Comparison of ENCODE assay signal across 8 cellular contexts in genomic region chr16:67841198-67841815, GRCh38. TPM values are rescaled to one million over a fixed set of nuclear protein-coding genes. Genes with fewer than 3 reads are reported as not detected.
A peak's percentile ranks its signal among the peaks of the same experiment; 100 is the strongest.
DNase-seq lines count a peak whose midpoint lies in the region; ATAC-seq, FAIRE-seq and TF ChIP-seq lines count a peak whose summit lies in the region.

No MANE protein-coding gene starts in this region.

- intact Hi-C loops in mucosa of descending colon (cut with DNase I, micrococcal nuclease) = no loop called here

- no peaks in the 10 kb centered on the region for H3K9me3 ChIP-seq in HUES64 (ENCODE audit: insufficient read depth, low read depth, low read length)
- no peaks in the 10 kb centered on the region for H3K9me3 ChIP-seq in mucosa of descending colon

- H3K4me3 ChIP-seq in HUES64 (ENCODE audit: low read length) (peak overlapping the region; percentile 94), bronchial epithelial cell (ENCODE audit: low read depth, low read length) (peak overlapping the region; percentile 75), mucosa of descending colon (peak overlapping the region; percentile 46)

- H3K27me3 ChIP-seq in HUES64 (ENCODE audit: insufficient read depth, low read length) (no peaks in the 10 kb centered on the region), bronchial epithelial cell (ENCODE audit: control insufficient read depth, insufficient read depth, low read length) (no peaks in the 10 kb centered on the region)

- 0 out of 2 replicates have a peak, but pooled peaks cover 5% of the 10 kb centered on the region for H3K36me3 ChIP-seq in HUES64 (ENCODE audit: insufficient read depth, low read length)
- peaks cover 3% of the 10 kb centered on the region for H3K36me3 ChIP-seq in bronchial epithelial cell (ENCODE audit: control insufficient read depth, insufficient read depth, low read length)
- no peaks in the 10 kb centered on the region for H3K36me3 ChIP-seq in mucosa of descending colon (ENCODE audit: low read depth)

- H3K27ac ChIP-seq in 22Rv1 (peak overlapping the region; percentile 97), HUES64 (ENCODE audit: low read depth, low read length) (peak overlapping the region; percentile 91)

- peak overlapping the region; percentile 90 for H3K9ac ChIP-seq in HUES64 (ENCODE audit: low read depth, low read length)

- 57% methylated on average over 17 of the region's 17 CpGs for WGBS in HUES64

- ATAC-seq in mucosa of descending colon (no peak), GM18498 (IDR thresholded peaks at IDR 0.05; ENCODE audit: unreplicated experiment) (no peak), GM18520 (IDR thresholded peaks at IDR 0.05; ENCODE audit: unreplicated experiment) (no peak), HG03469 (IDR thresholded peaks at IDR 0.05; ENCODE audit: unreplicated experiment) (no peak)

- TF ChIP-seq CTCF in 22Rv1 (IDR thresholded peaks at IDR 0.05) (no peak), bronchial epithelial cell (IDR thresholded peaks at IDR 0.05; ENCODE audit: insufficient read depth, low read length, severe bottlenecking) (no peak), mucosa of descending colon (IDR thresholded peaks at IDR 0.05) (no peak)

- DNase-seq in bronchial epithelial cell (ENCODE audit: low read depth) (no peak), mucosa of descending colon (no peak), NCI-H2171 (lab: John Stamatoyannopoulos, UW) (no peak)

- no peak for FAIRE-seq in bronchial epithelial cell (lab: Jason Lieb, UNC)

- peaks cover 34% of the 10 kb centered on the region for H3K4me1 ChIP-seq in HUES64 (ENCODE audit: insufficient read depth, low read length)
- H3K4me1 ChIP-seq in mucosa of descending colon (ENCODE audit: low read depth) = peaks cover 30% of the 10 kb centered on the region

RNA-seq across cellular contexts. Expression of gene THAP11, which starts 0.8 kb away (rescaled TPM):
- polyA plus RNA-seq in HUES64 (2013, experiment 1 of 2) = 32.9 TPM
- 34.4 TPM for polyA plus RNA-seq in HUES64 (2013, experiment 2 of 2)
- total RNA-seq in bronchial epithelial cell (22.1 and 34.2 TPM in 2 replicates), mucosa of descending colon (10 to 100 TPM; 18.1 to 43.3 (median 20.5) TPM)

RNA-seq across cellular contexts. Expression of gene NUTF2, which starts 5.4 kb away (rescaled TPM):
- 242 TPM for polyA plus RNA-seq in HUES64 (2013, experiment 1 of 2)
- 239 TPM for polyA plus RNA-seq in HUES64 (2013, experiment 2 of 2)
- 42.6 and 98.6 TPM in 2 replicates for total RNA-seq in bronchial epithelial cell
- 10 to 100 TPM; 56.0 to 69.3 (median 58.0) TPM for total RNA-seq in mucosa of descending colon

RNA-seq across cellular contexts. Expression of gene CENPT, which starts 6.2 kb away (rescaled TPM):
- polyA plus RNA-seq in HUES64 (2013, experiment 1 of 2) = 35.3 TPM
- polyA plus RNA-seq in HUES64 (2013, experiment 2 of 2) = 31.2 TPM
- total RNA-seq in bronchial epithelial cell (10.3 and 10.9 TPM in 2 replicates), mucosa of descending colon (10 to 100 TPM; 33.2 to 55.0 (median 36.6) TPM)

RNA-seq across cellular contexts. Expression of gene EDC4, which starts 31.5 kb away (rescaled TPM):
- 55.6 TPM for polyA plus RNA-seq in HUES64 (2013, experiment 1 of 2)
- 50.1 TPM for polyA plus RNA-seq in HUES64 (2013, experiment 2 of 2)
- total RNA-seq in bronchial epithelial cell (26.9 and 35.6 TPM in 2 replicates), mucosa of descending colon (10 to 100 TPM; 58.3 to 82.0 (median 64.6) TPM)

RNA-seq across cellular contexts. Expression of gene TSNAXIP1, which starts 34.6 kb away (rescaled TPM):
- 0.85 TPM for polyA plus RNA-seq in HUES64 (2013, experiment 1 of 2)
- polyA plus RNA-seq in HUES64 (2013, experiment 2 of 2) = 1.1 TPM
- total RNA-seq in bronchial epithelial cell (under 0.01 and 0.13 TPM in 2 replicates), mucosa of descending colon (1 to 10 TPM in 1 of 3 donors, under 1 TPM in 2; 0.41 to 2.0 (median 0.48) TPM)
